27 cellular contexts compared by ENCODE assay signal in genomic region chr2:134377730-134378129, GRCh38.
"Had no signal": no experiment of that assay in that cellular context is flagged by ENCODE, and none has a peak within 500 bp of the region (broad histone marks: within the 10 kb centered on the region; RNA-seq: fewer than 3 reads in every experiment).

No MANE protein-coding gene starts in this region.

- H3K4me1 Mint-ChIP-seq: activated naive CD4-positive, alpha-beta T cell treated with anti-CD3 and anti-CD28 coated beads, Interleukin-2, amount 10 ng/mL, durations not matched to agents 7 days and 5 days; activated naive CD8-positive, alpha-beta T cell treated with anti-CD3 and anti-CD28 coated beads, Interleukin-2, amount 50 U/mL, for 24 hours; naive thymus-derived CD8-positive, alpha-beta T cell; neural progenitor cell had no signal

- H3K4me1 ChIP-seq: neural progenitor cell had no signal

- H3K4me3 Mint-ChIP-seq: activated CD4-positive, alpha-beta memory T cell treated with anti-CD3 and anti-CD28 coated beads for 36 hours; activated naive CD4-positive, alpha-beta T cell treated with anti-CD3 and anti-CD28 coated beads, Interleukin-2, amount 10 ng/mL, durations not matched to agents 7 days and 5 days; activated naive CD8-positive, alpha-beta T cell treated with anti-CD3 and anti-CD28 coated beads, Interleukin-2, amount 50 U/mL, for 24 hours; brain; naive thymus-derived CD8-positive, alpha-beta T cell; neural progenitor cell; T-cell had no signal

- H3K9me3 ChIP-seq: gastrocnemius medialis, lower lobe of right lung, thoracic aorta, upper lobe of left lung had no signal

- H3K9me3 Mint-ChIP-seq: activated CD4-positive, alpha-beta memory T cell treated with anti-CD3 and anti-CD28 coated beads for 36 hours; activated naive CD4-positive, alpha-beta T cell treated with anti-CD3 and anti-CD28 coated beads, Interleukin-2, amount 10 ng/mL, durations not matched to agents 7 days and 5 days; activated naive CD8-positive, alpha-beta T cell treated with anti-CD3 and anti-CD28 coated beads, Interleukin-2, amount 50 U/mL, for 24 hours; brain; naive thymus-derived CD8-positive, alpha-beta T cell; neural progenitor cell; T-cell had no signal

- H3K27me3 ChIP-seq: gastrocnemius medialis, neural progenitor cell, upper lobe of left lung had no signal

- H3K36me3 ChIP-seq: gastrocnemius medialis, lower lobe of right lung, neural progenitor cell, thoracic aorta had no signal

- ATAC-seq: activated naive CD8-positive, alpha-beta T cell treated with anti-CD3 and anti-CD28 coated beads, Interleukin-2, amount 50 U/mL, for 24 hours; esophagus mucosa; gastrocnemius medialis; left colon; lower lobe of right lung; naive thymus-derived CD8-positive, alpha-beta T cell; SK-N-SH treated with all-trans-retinoic acid at 6 μM for 48 hours; T-cell had no signal

- H3K27me3 Mint-ChIP-seq: activated CD4-positive, alpha-beta memory T cell treated with anti-CD3 and anti-CD28 coated beads for 36 hours; activated naive CD4-positive, alpha-beta T cell treated with anti-CD3 and anti-CD28 coated beads, Interleukin-2, amount 10 ng/mL, durations not matched to agents 7 days and 5 days; activated naive CD8-positive, alpha-beta T cell treated with anti-CD3 and anti-CD28 coated beads, Interleukin-2, amount 50 U/mL, for 24 hours; brain; naive thymus-derived CD8-positive, alpha-beta T cell; T-cell had no signal

- H3K9ac ChIP-seq: neural progenitor cell had no signal

- H3K27ac ChIP-seq: gastrocnemius medialis, lower lobe of right lung, neural progenitor cell, thoracic aorta, upper lobe of left lung had no signal

- H3K27ac Mint-ChIP-seq: activated CD4-positive, alpha-beta memory T cell treated with anti-CD3 and anti-CD28 coated beads for 36 hours; activated naive CD4-positive, alpha-beta T cell treated with anti-CD3 and anti-CD28 coated beads, Interleukin-2, amount 10 ng/mL, durations not matched to agents 7 days and 5 days; activated naive CD8-positive, alpha-beta T cell treated with anti-CD3 and anti-CD28 coated beads, Interleukin-2, amount 50 U/mL, for 24 hours; brain; neural progenitor cell; T-cell had no signal

- H3K4me3 ChIP-seq: gastrocnemius medialis, lower lobe of right lung, neural progenitor cell, thoracic aorta, upper lobe of left lung had no signal

- DNase-seq: activated CD4-positive, alpha-beta memory T cell treated with anti-CD3 and anti-CD28 coated beads for 36 hours; activated CD4-positive, alpha-beta T cell treated with anti-CD3 and anti-CD28 coated beads for 4 hours; activated CD4-positive, CD25-positive, alpha-beta regulatory T cell; activated effector memory CD4-positive, alpha-beta T cell treated with Interleukin-2 at 50 U/mL for 16 hours; activated naive CD4-positive, alpha-beta T cell treated with anti-CD3 and anti-CD28 coated beads, Interleukin-2, amount 10 ng/mL, durations not matched to agents 7 days and 5 days; activated naive CD8-positive, alpha-beta T cell treated with anti-CD3 and anti-CD28 coated beads, Interleukin-2, amount 50 U/mL, for 24 hours; activated T-cell treated with anti-CD3 and anti-CD28 coated beads, Interleukin-2, amount 50 U/mL, for 48 hours; aorta; central memory CD4-positive, alpha-beta T cell; effector memory CD4-positive, alpha-beta T cell; gastrocnemius medialis; head of caudate nucleus; islet precursor cell; left colon; lower lobe of right lung; naive thymus-derived CD8-positive, alpha-beta T cell; stimulated activated CD4-positive, alpha-beta T cell treated with anti-CD3 and anti-CD28 coated beads, Interleukin-2, amount 100 ng/mL, for 48 hours; stimulated activated CD8-positive, alpha-beta memory T cell treated with anti-CD3 and anti-CD28 coated beads, Interleukin-4, amount 100 ng/mL, for 48 hours; stimulated activated naive CD4-positive, alpha-beta T cell; T-cell; T-helper 9 cell; upper lobe of left lung had no signal
